In the genomic region with DNA sequence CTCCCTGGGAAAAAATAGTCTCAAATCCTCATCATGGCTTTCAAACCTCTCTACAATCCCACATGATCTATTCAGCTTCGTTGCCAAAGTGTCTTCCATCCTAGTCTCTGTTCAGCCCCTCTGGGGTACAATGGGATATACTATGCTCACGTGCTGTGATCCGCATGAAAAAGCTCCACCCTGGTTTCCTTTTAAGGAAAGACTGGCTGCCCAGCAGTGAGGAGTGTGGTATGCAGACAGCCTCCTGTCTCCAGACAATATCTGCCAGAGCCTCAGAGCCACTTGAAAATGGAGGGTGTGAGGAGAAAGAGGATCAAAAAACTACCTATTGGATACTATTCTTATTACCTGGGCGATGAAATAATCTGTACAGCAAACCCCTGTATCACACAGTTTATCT, we compare ENCODE assay signal across 19 cellular contexts.
A peak's percentile ranks its signal among the peaks of the same experiment; 100 is the strongest.
DNase-seq lines count a peak whose midpoint lies in the region; TF ChIP-seq lines count a peak whose summit lies in the region.
"Had no signal": no experiment of that assay in that cellular context is flagged by ENCODE, and none has a peak within 500 bp of the region (broad histone marks: within the 10 kb centered on the region; RNA-seq: fewer than 3 reads in every experiment).

No MANE protein-coding gene starts in this region.

- no peak overlapping the region for H3K4me2 ChIP-seq in neural progenitor cell

- peak overlapping the region; percentile 23 for H3K27ac Mint-ChIP-seq in neural progenitor cell
- H3K27ac Mint-ChIP-seq: CD8-positive, alpha-beta memory T cell; IgD-negative memory B cell had no signal

- H3K36me3 ChIP-seq in HUES64 (ENCODE audit: insufficient read depth, low read length): no peaks in the 10 kb centered on the region
- no peaks in the 10 kb centered on the region for H3K36me3 ChIP-seq in neural progenitor cell
- no peaks in the 10 kb centered on the region for H3K36me3 ChIP-seq in prostate gland

- H3K4me1 ChIP-seq in HUES64 (ENCODE audit: insufficient read depth, low read length) (peaks cover 10% of the 10 kb centered on the region; the same call in 1 of the 2 replicates), neural progenitor cell (peaks cover 9% of the 10 kb centered on the region), prostate gland (replicated peaks) (no peaks in the 10 kb centered on the region)

- H2AFZ ChIP-seq in neural progenitor cell (replicated peaks): no peak overlapping the region
- H2AFZ ChIP-seq: GM23248 had no signal

- no peaks in the 10 kb centered on the region for H3K79me2 ChIP-seq in neural progenitor cell (ENCODE audit: low read depth)

- no peaks in the 10 kb centered on the region for H3K27me3 Mint-ChIP-seq in neural progenitor cell (ENCODE audit: insufficient read depth, low read depth)
- H3K27me3 Mint-ChIP-seq: CD8-positive, alpha-beta memory T cell; IgD-negative memory B cell had no signal

- no peaks in the 10 kb centered on the region for H3K36me3 Mint-ChIP-seq in neural progenitor cell
- H3K36me3 Mint-ChIP-seq: CD8-positive, alpha-beta memory T cell; IgD-negative memory B cell had no signal

- no peaks in the 10 kb centered on the region for H3K9me3 ChIP-seq in HUES64 (ENCODE audit: insufficient read depth, low read depth, low read length)
- no peaks in the 10 kb centered on the region for H3K9me3 ChIP-seq in neural progenitor cell (ENCODE audit: low read depth)
- no peaks in the 10 kb centered on the region for H3K9me3 ChIP-seq in prostate gland

- peaks cover 17% of the 10 kb centered on the region for H3K4me1 Mint-ChIP-seq in neural progenitor cell
- H3K4me1 Mint-ChIP-seq: CD8-positive, alpha-beta memory T cell had no signal

- intact Hi-C loops in prostate gland (cut with DNase I): no loop called here

- H3K4me3 ChIP-seq in HUES64 (ENCODE audit: low read length) (no peak overlapping the region), neural progenitor cell (no peak overlapping the region), prostate gland (no peak overlapping the region)
- H3K4me3 ChIP-seq: GM23248 had no signal

- H3K4me3 Mint-ChIP-seq in neural progenitor cell: no peak overlapping the region
- H3K4me3 Mint-ChIP-seq: CD8-positive, alpha-beta memory T cell; IgD-negative memory B cell had no signal

- no peaks in the 10 kb centered on the region for H4K20me1 ChIP-seq in neural progenitor cell (ENCODE audit: low read depth)

- no peaks in the 10 kb centered on the region for H3K9me3 Mint-ChIP-seq in neural progenitor cell
- H3K9me3 Mint-ChIP-seq: IgD-negative memory B cell had no signal

- H3K27ac ChIP-seq in HUES64 (ENCODE audit: low read depth, low read length) (peak overlapping the region; percentile 1; the same call in 1 of the 2 replicates), neural progenitor cell (no peak overlapping the region), prostate gland (no peak overlapping the region)
- H3K27ac ChIP-seq: C4-2B, GM23248 had no signal

- peak; percentile 41 for DNase-seq in D341Med (ENCODE audit: low spot score)
- DNase-seq in iPS DF 19.7 (ENCODE audit: low read depth, low spot score): peak; percentile 20
- DNase-seq in neural progenitor cell (ENCODE audit: low spot score): peak; percentile 47
- no peak for DNase-seq in prostate gland (ENCODE audit: low spot score)
- no peak for DNase-seq in NCI-H526 treated with DMSO at 0.1 percent for 48 hours (lab: John Stamatoyannopoulos, UW)
- no peak for DNase-seq in foreskin melanocyte
- DNase-seq: CD8-positive, alpha-beta memory T cell; DND-41; GM23248; Karpas-422; MV-4-11; NCI-H1105 treated with DMSO at 0.1 percent for 48 hours; NCI-H2029 treated with DMSO at 0.1 percent for 48 hours; NCI-H2171 treated with DMSO at 0.1 percent for 48 hours; SHP77; SW 1271 had no signal

- H3K9ac ChIP-seq in HUES64 (ENCODE audit: low read depth, low read length) (no peak overlapping the region), neural progenitor cell (no peak overlapping the region)
- H3K9ac ChIP-seq: GM23248 had no signal

- H3F3A ChIP-seq in neural progenitor cell (ENCODE audit: low read depth): no peaks in the 10 kb centered on the region

- TF ChIP-seq CTCF in neural progenitor cell (IDR thresholded peaks at IDR 0.05) (no peak), prostate gland (IDR thresholded peaks at IDR 0.05) (no peak)

- 63% methylated on average over 4 of the region's 4 CpGs for WGBS in HUES64
- WGBS in prostate gland: 53% methylated on average over 4 of the region's 4 CpGs

- no peak for TF ChIP-seq POLR2A in prostate gland (IDR thresholded peaks at IDR 0.05)

- no peaks in the 10 kb centered on the region for H3K27me3 ChIP-seq in HUES64 (ENCODE audit: insufficient read depth, low read length)
- H3K27me3 ChIP-seq in neural progenitor cell: no peaks in the 10 kb centered on the region
- H3K27me3 ChIP-seq in prostate gland (replicated peaks; ENCODE audit: insufficient read depth): no peaks in the 10 kb centered on the region

Comparison
In these comparisons a context has a peak if more than half of its experiments do, and no peak if none do; other contexts are left out.
1. DNase-seq: peak in D341Med (single experiment), iPS DF 19.7 (single experiment) and neural progenitor cell (single experiment); none in prostate gland (single experiment), NCI-H526 treated with DMSO at 0.1 percent for 48 hours (single experiment) and foreskin melanocyte (single experiment).